Comparison of ENCODE assay signal across 11 cellular contexts in genomic region chr15:69573815-69574472, GRCh38.
DNase-seq lines count a peak whose midpoint lies in the region; ATAC-seq and TF ChIP-seq lines count a peak whose summit lies in the region.
"Had no signal": no experiment of that assay in that cellular context is flagged by ENCODE, and none has a peak within 500 bp of the region (broad histone marks: within the 10 kb centered on the region; RNA-seq: fewer than 3 reads in every experiment).

No MANE protein-coding gene starts in this region.

- no peak overlapping the region for H3K4me3 Mint-ChIP-seq in activated CD4-positive, alpha-beta memory T cell treated with anti-CD3 and anti-CD28 coated beads for 36 hours

- no peaks in the 10 kb centered on the region for H3K36me3 Mint-ChIP-seq in activated CD4-positive, alpha-beta memory T cell treated with anti-CD3 and anti-CD28 coated beads for 36 hours

- no peaks in the 10 kb centered on the region for H3K9me3 Mint-ChIP-seq in activated CD4-positive, alpha-beta memory T cell treated with anti-CD3 and anti-CD28 coated beads for 36 hours

- no peaks in the 10 kb centered on the region for H3K27me3 Mint-ChIP-seq in activated CD4-positive, alpha-beta memory T cell treated with anti-CD3 and anti-CD28 coated beads for 36 hours

- intact Hi-C loops in activated CD4-positive, alpha-beta memory T cell treated with anti-CD3 and anti-CD28 coated beads for 36 hours (cut with micrococcal nuclease), result loop anchor here (1.0 to 10.0 kb wide), 9 partner anchors 47 to 523 kb away; partner anchors contain the start of gene TLE3

- H3K27ac Mint-ChIP-seq in activated CD4-positive, alpha-beta memory T cell treated with anti-CD3 and anti-CD28 coated beads for 36 hours, result peak overlapping the region; percentile 57

- CTCF ChIA-PET in activated CD4-positive, alpha-beta memory T cell treated with anti-CD3 and anti-CD28 coated beads for 36 hours (lab: Charles Lee), result interaction anchor here (1.1 kb wide), 1 partner anchor 893 kb away, joined by 5 read pairs; no protein-coding TSS in a partner anchor

- no peak for TF ChIP-seq CTCF in choroid plexus epithelial cell (conservative IDR thresholded peaks at IDR 0.05; ENCODE audit: low read depth, low read length)

- POLR2A ChIA-PET in activated CD4-positive, alpha-beta memory T cell treated with anti-CD3 and anti-CD28 coated beads for 36 hours (lab: Charles Lee), result no interaction called here

- DNase-seq in HCEC 1CT, result peak; percentile 6
- DNase-seq in activated CD4-positive, alpha-beta memory T cell treated with anti-CD3 and anti-CD28 coated beads for 36 hours, result peak; percentile 87
- peak; percentile 74 for DNase-seq in choroid plexus epithelial cell (ENCODE audit: low read depth)
- DNase-seq in stimulated activated CD4-positive, alpha-beta T cell treated with anti-CD3 and anti-CD28 coated beads, TNF-alpha, amount 100 ng/mL, for 24 hours (ENCODE audit: low read depth in 3 of 3), result peak; percentile 7 to 63 (median 8)
- no peak for DNase-seq in HPDE6-E6E7 (ENCODE audit: extremely low spot score)
- no peak for DNase-seq in cerebellum (ENCODE audit: low spot score)
- DNase-seq: H7 had no signal

- peaks cover 37% of the 10 kb centered on the region for H3K4me1 Mint-ChIP-seq in activated CD4-positive, alpha-beta memory T cell treated with anti-CD3 and anti-CD28 coated beads for 36 hours (ENCODE audit: low read depth)

- no peak overlapping the region for H3K4me3 ChIP-seq in choroid plexus epithelial cell (ENCODE audit: low read depth, low read length)
- H3K4me3 ChIP-seq: SJCRH30, thoracic aorta had no signal

- ATAC-seq in HG02852 (IDR thresholded peaks at IDR 0.05; ENCODE audit: unreplicated experiment) (no peak), GM19324 (IDR thresholded peaks at IDR 0.05; ENCODE audit: low FRiP score, unreplicated experiment) (no peak)

Comparison
In these comparisons a context has a peak if more than half of its experiments do, and no peak if none do; other contexts are left out.
1. DNase-seq: peak in HCEC 1CT (single experiment), activated CD4-positive, alpha-beta memory T cell treated with anti-CD3 and anti-CD28 coated beads for 36 hours (single experiment), choroid plexus epithelial cell (single experiment) and stimulated activated CD4-positive, alpha-beta T cell treated with anti-CD3 and anti-CD28 coated beads, TNF-alpha, amount 100 ng/mL, for 24 hours (3 of 3); none in HPDE6-E6E7 (single experiment) and cerebellum (single experiment).